ENCODE assay signal across 8 cellular contexts in the genomic region with DNA sequence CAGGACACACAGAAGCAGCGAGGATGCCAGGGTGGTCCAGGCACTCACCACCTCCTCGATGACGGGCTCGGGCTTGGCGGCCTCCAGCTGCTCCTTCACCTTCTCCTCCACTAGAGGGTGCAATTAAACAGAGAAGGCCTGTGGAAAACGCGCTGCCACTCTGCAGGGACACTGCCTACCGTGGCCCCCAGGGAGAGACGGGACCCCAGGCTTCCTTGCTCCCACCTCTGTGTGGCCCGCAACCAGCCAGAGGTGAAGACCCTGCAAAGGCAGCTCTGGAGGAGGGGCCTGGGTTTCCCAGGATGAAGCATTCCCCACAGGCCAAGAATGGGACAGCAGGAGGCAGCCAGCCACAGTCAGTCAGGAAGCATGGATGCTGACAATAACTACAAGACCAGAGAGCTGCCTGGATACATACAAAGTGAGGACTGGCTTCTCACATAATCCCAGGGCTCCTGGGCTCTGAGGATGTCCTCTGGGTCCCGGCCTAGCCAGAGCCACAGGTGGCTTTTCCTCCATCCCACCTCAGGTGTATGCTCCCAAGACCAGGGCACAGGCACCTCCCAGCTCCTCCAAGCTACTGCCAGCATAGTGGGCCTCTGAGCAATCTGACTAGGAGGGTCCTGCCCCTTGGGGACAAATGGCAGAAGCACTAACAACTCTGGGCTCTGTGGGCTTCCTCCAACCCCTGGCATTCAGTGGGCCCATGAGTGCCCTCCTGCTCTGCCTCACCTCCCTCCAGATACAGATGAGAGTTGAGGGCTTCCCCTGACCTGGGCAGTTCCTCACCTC. TPM values are rescaled to one million over a fixed set of nuclear protein-coding genes. Genes with fewer than 3 reads are reported as not detected.
DNase-seq lines count a peak whose midpoint lies in the region; ATAC-seq and TF ChIP-seq lines count a peak whose summit lies in the region.

No MANE protein-coding gene starts in this region.

- POLR2A ChIA-PET in activated naive CD8-positive, alpha-beta T cell treated with anti-CD3 and anti-CD28 coated beads, Interleukin-2, amount 10 ng/mL, durations not matched to agents 7 days and 5 days (lab: Charles Lee), result interaction anchor here (0.5 kb wide), 1 partner anchor 20 kb away, joined by 3 read pairs; no protein-coding TSS in a partner anchor

- peak; percentile 25 for ATAC-seq in activated naive CD8-positive, alpha-beta T cell treated with anti-CD3 and anti-CD28 coated beads, Interleukin-2, amount 10 ng/mL, durations not matched to agents 7 days and 5 days (ENCODE audit: low read depth)
- ATAC-seq in heart left ventricle (peak; percentile 34 to 38 (median 36)), gastrocnemius medialis (peak in 1 of 2 donors; percentile 32), GM21576 (IDR thresholded peaks at IDR 0.05; ENCODE audit: unreplicated experiment) (no peak), GM21515 (IDR thresholded peaks at IDR 0.05; ENCODE audit: unreplicated experiment) (no peak)

- H3K27ac Mint-ChIP-seq in activated naive CD8-positive, alpha-beta T cell treated with anti-CD3 and anti-CD28 coated beads, Interleukin-2, amount 10 ng/mL, durations not matched to agents 7 days and 5 days, result peak overlapping the region; percentile 81

- TF ChIP-seq POLR2A in heart left ventricle (IDR thresholded peaks at IDR 0.05) (no peak), gastrocnemius medialis (IDR thresholded peaks at IDR 0.05) (no peak)

- H3K9me3 ChIP-seq in heart left ventricle (no peaks in the 10 kb centered on the region), gastrocnemius medialis (no peaks in the 10 kb centered on the region)

- peak; percentile 52 to 77 (median 64) for TF ChIP-seq CTCF in heart left ventricle (IDR thresholded peaks at IDR 0.05)
- TF ChIP-seq CTCF in gastrocnemius medialis (IDR thresholded peaks at IDR 0.05 in 4 of 5, conservative IDR thresholded peaks at IDR 0.05 in 1 of 5), result peak; percentile 56 to 82 (median 71)

- 35 to 45% (median 41%) methylated on average over 10 to 11 of the region's 11 CpGs for WGBS in heart left ventricle, 4 donors

- intact Hi-C loops in heart left ventricle (cut with DNase I), result loop anchor here (1.0 to 10.0 kb wide), 6 partner anchors 53 to 401 kb away; partner anchors contain the start of gene CCDC12 (in 1 of the 10)
- intact Hi-C loops in gastrocnemius medialis (cut with DNase I; ENCODE audit: low total_unique reads), result loop anchor here (1.0 to 10.0 kb wide), 2 partner anchors 75 to 401 kb away; no protein-coding TSS in a partner anchor

- peaks cover 44% of the 10 kb centered on the region for H3K4me1 Mint-ChIP-seq in activated naive CD8-positive, alpha-beta T cell treated with anti-CD3 and anti-CD28 coated beads, Interleukin-2, amount 10 ng/mL, durations not matched to agents 7 days and 5 days

- in situ Hi-C loops in gastrocnemius medialis (cut with MboI; ENCODE audit: low sequenced_read_pairs in 4 of 4), result no loop called here

- peak overlapping the region in 1 of 12 donors; percentile 3 for H3K27ac ChIP-seq in heart left ventricle
- peak overlapping the region in 2 of 4 donors; percentile 92 to 96 for H3K27ac ChIP-seq in gastrocnemius medialis

- no peak overlapping the region for H3K4me3 Mint-ChIP-seq in activated naive CD8-positive, alpha-beta T cell treated with anti-CD3 and anti-CD28 coated beads, Interleukin-2, amount 10 ng/mL, durations not matched to agents 7 days and 5 days

- H3K4me3 ChIP-seq in heart left ventricle, result no peak overlapping the region
- no peak overlapping the region for H3K4me3 ChIP-seq in gastrocnemius medialis

- H3K36me3 Mint-ChIP-seq in activated naive CD8-positive, alpha-beta T cell treated with anti-CD3 and anti-CD28 coated beads, Interleukin-2, amount 10 ng/mL, durations not matched to agents 7 days and 5 days, result peaks cover 33% of the 10 kb centered on the region

- H3K9me3 Mint-ChIP-seq in activated naive CD8-positive, alpha-beta T cell treated with anti-CD3 and anti-CD28 coated beads, Interleukin-2, amount 10 ng/mL, durations not matched to agents 7 days and 5 days, result peaks cover 3% of the 10 kb centered on the region

- peaks cover 2 to 85% (median 69%) of the 10 kb centered on the region in 9 donors for H3K36me3 ChIP-seq in heart left ventricle
- peaks cover 0 to 61% of the 10 kb centered on the region in 2 donors for H3K36me3 ChIP-seq in gastrocnemius medialis

- H3K27me3 ChIP-seq in heart left ventricle (no peaks in the 10 kb centered on the region), gastrocnemius medialis (no peaks in the 10 kb centered on the region)

- DNase-seq in Daoy (ENCODE audit: low read depth), result peak; percentile 28
- peak; percentile 37 for DNase-seq in NAMALWA (ENCODE audit: low spot score)
- DNase-seq in activated naive CD8-positive, alpha-beta T cell treated with anti-CD3 and anti-CD28 coated beads, Interleukin-2, amount 10 ng/mL, durations not matched to agents 7 days and 5 days, result peak; percentile 48
- peak in 2 of 5 donors; percentile 33 to 58 for DNase-seq in heart left ventricle
- peak in 1 of 2 donors; percentile 40 for DNase-seq in gastrocnemius medialis
- DNase-seq in RPMI8226, result no peak

- H3K4me1 ChIP-seq in heart left ventricle (peaks cover 9 to 57% (median 49%) of the 10 kb centered on the region in 12 donors), gastrocnemius medialis (peaks cover 45 to 50% of the 10 kb centered on the region in 2 donors)

- H3K27me3 Mint-ChIP-seq in activated naive CD8-positive, alpha-beta T cell treated with anti-CD3 and anti-CD28 coated beads, Interleukin-2, amount 10 ng/mL, durations not matched to agents 7 days and 5 days, result no peaks in the 10 kb centered on the region

RNA-seq across cellular contexts. Expression of gene PTH1R, which starts 46.2 kb away (rescaled TPM):
- total RNA-seq in Daoy (2014; rRNA removed; shearing (Covaris generic)), result not detected in 2 replicates
- total RNA-seq in activated naive CD8-positive, alpha-beta T cell treated with anti-CD3 and anti-CD28 coated beads, Interleukin-2, amount 10 ng/mL, durations not matched to agents 7 days and 5 days, result not detected
- total RNA-seq in heart left ventricle (10 to 100 TPM in 2 of 9 donors, 1 to 10 TPM in 7; 2.1 to 15.6 (median 6.0) TPM), gastrocnemius medialis (1 to 10 TPM; 2.3 to 7.9 (median 7.3) TPM)
- 10 to 100 TPM in 1 of 2 donors, 1 to 10 TPM in 1; 6.5 to 23.4 TPM for polyA plus RNA-seq in heart left ventricle

RNA-seq across cellular contexts. Expression of gene CCDC12, which starts 52.8 kb away (rescaled TPM):
- total RNA-seq in Daoy (2014; rRNA removed; shearing (Covaris generic)), result 26.2 and 29.1 TPM in 2 replicates
- total RNA-seq in activated naive CD8-positive, alpha-beta T cell treated with anti-CD3 and anti-CD28 coated beads, Interleukin-2, amount 10 ng/mL, durations not matched to agents 7 days and 5 days, result 10 to 100 TPM; 58.6 to 60.0 TPM
- total RNA-seq in heart left ventricle (10 to 100 TPM; 27.1 to 36.8 (median 33.3) TPM), gastrocnemius medialis (10 to 100 TPM; 24.6 to 32.0 (median 29.0) TPM)
- polyA plus RNA-seq in heart left ventricle, result 100 to 1,000 TPM in 1 of 2 donors, 10 to 100 TPM in 1; 83.5 to 120 TPM

RNA-seq across cellular contexts. Expression of gene NBEAL2, which starts 55.7 kb away (rescaled TPM):
- 5.0 and 8.3 TPM in 2 replicates for total RNA-seq in Daoy (2014; rRNA removed; shearing (Covaris generic))
- 100 to 1,000 TPM; 165 to 178 TPM for total RNA-seq in activated naive CD8-positive, alpha-beta T cell treated with anti-CD3 and anti-CD28 coated beads, Interleukin-2, amount 10 ng/mL, durations not matched to agents 7 days and 5 days
- total RNA-seq in heart left ventricle (10 to 100 TPM in 6 of 9 donors, 1 to 10 TPM in 3; 8.1 to 41.1 (median 12.0) TPM), gastrocnemius medialis (1 to 10 TPM; 4.1 to 8.7 (median 7.5) TPM)
- 10 to 100 TPM; 16.3 to 45.7 TPM for polyA plus RNA-seq in heart left ventricle

Comparison
In these comparisons a context has a peak if more than half of its experiments do, and no peak if none do; other contexts are left out.
1. ATAC-seq: peak in activated naive CD8-positive, alpha-beta T cell treated with anti-CD3 and anti-CD28 coated beads, Interleukin-2, amount 10 ng/mL, durations not matched to agents 7 days and 5 days (single experiment) and heart left ventricle (4 of 4); none in GM21576 (single experiment) and GM21515 (single experiment).